ENCODE assay signal across 1 cellular context in genomic region chr17:44200478-44201155, GRCh38.
TF ChIP-seq lines count a peak whose summit lies in the region.

No MANE protein-coding gene starts in this region.

TF ChIP-seq in HepG2, 621 proteins besides CTCF, POLR2A, EP300 and RAD21 (continued from another document and continues in another):
- no peak for TF ChIP-seq ZNF770 (CRISPR knock-in tag; IDR thresholded peaks at IDR 0.05)
- no peak for TF ChIP-seq RARA (CRISPR knock-in tag; IDR thresholded peaks at IDR 0.05)
- peak; percentile 56; the same call in 1 of the 2 replicates for TF ChIP-seq HDAC2 (CRISPR knock-in tag; IDR thresholded peaks at IDR 0.05)
- no peak for TF ChIP-seq STAG1 (CRISPR knock-in tag; IDR thresholded peaks at IDR 0.05)
- TF ChIP-seq ZNF142 (CRISPR knock-in tag; IDR thresholded peaks at IDR 0.05) = 0 out of 2 replicates have a peak, but pooled peaks have one; percentile 64
- TF ChIP-seq EZH2 (conservative IDR thresholded peaks at IDR 0.05; ENCODE audit: low read depth, low read length) = no peak
- TF ChIP-seq BCL3 (CRISPR knock-in tag; IDR thresholded peaks at IDR 0.05) = no peak
- no peak for TF ChIP-seq ZNF878 (CRISPR knock-in tag; IDR thresholded peaks at IDR 0.05)
- TF ChIP-seq ZSCAN21 (CRISPR knock-in tag; IDR thresholded peaks at IDR 0.05; ENCODE audit: borderline replicate concordance) = peak; percentile 41; the same call in 1 of the 2 replicates
- TF ChIP-seq ZMYM4 (CRISPR knock-in tag; IDR thresholded peaks at IDR 0.05) = 0 out of 2 replicates have a peak, but pooled peaks have one; percentile 9
- TF ChIP-seq ZFX (CRISPR knock-in tag; IDR thresholded peaks at IDR 0.05; ENCODE audit: low read depth) = peak; percentile 79
- TF ChIP-seq KDM5A (IDR thresholded peaks at IDR 0.05; ENCODE audit: borderline replicate concordance, low read length) = peak; percentile 72; the same call in 1 of the 2 replicates
- TF ChIP-seq RBFOX2 (IDR thresholded peaks at IDR 0.05; ENCODE audit: low read depth, low read length) = peak; percentile 81
- no peak for TF ChIP-seq LCORL (IDR thresholded peaks at IDR 0.05)
- TF ChIP-seq LCORL (CRISPR knock-in tag; IDR thresholded peaks at IDR 0.05) = peak; percentile 79
- peak; percentile 66 for TF ChIP-seq HDAC1 (CRISPR knock-in tag; IDR thresholded peaks at IDR 0.05)
- TF ChIP-seq BHLHE40 (IDR thresholded peaks at IDR 0.05; ENCODE audit: low read length) = no peak
- no peak for TF ChIP-seq ZFAT (CRISPR knock-in tag; conservative IDR thresholded peaks at IDR 0.05)
- TF ChIP-seq DPF2 (CRISPR knock-in tag; IDR thresholded peaks at IDR 0.05; ENCODE audit: borderline replicate concordance, low read depth) = 0 out of 2 replicates have a peak, but pooled peaks have one; percentile 25
- peak; percentile 72 for TF ChIP-seq PHF20 (CRISPR knock-in tag; IDR thresholded peaks at IDR 0.05)
- TF ChIP-seq ZNF546 (CRISPR knock-in tag; conservative IDR thresholded peaks at IDR 0.05) = no peak
- 0 out of 2 replicates have a peak, but pooled peaks have one; percentile 62 for TF ChIP-seq GZF1 (CRISPR knock-in tag; IDR thresholded peaks at IDR 0.05)
- TF ChIP-seq ZNF879 (CRISPR knock-in tag; IDR thresholded peaks at IDR 0.05) = no peak
- TF ChIP-seq MAFF (IDR thresholded peaks at IDR 0.05; ENCODE audit: low read depth, low read length) = no peak
- no peak for TF ChIP-seq PHB2 (IDR thresholded peaks at IDR 0.05; ENCODE audit: partially characterized antibody)
- no peak for TF ChIP-seq CHCHD3 (CRISPR knock-in tag; IDR thresholded peaks at IDR 0.05)
- TF ChIP-seq MYPOP (CRISPR knock-in tag; IDR thresholded peaks at IDR 0.05) = peak; percentile 77
- no peak for TF ChIP-seq PRPF4 (IDR thresholded peaks at IDR 0.05; ENCODE audit: low read depth, low read length, poor library complexity, severe bottlenecking)
- no peak for TF ChIP-seq HOMEZ (CRISPR knock-in tag; IDR thresholded peaks at IDR 0.05; ENCODE audit: low read depth)
- no peak for TF ChIP-seq ZNF484 (CRISPR knock-in tag; IDR thresholded peaks at IDR 0.05; ENCODE audit: borderline replicate concordance, low read depth)
- peak; percentile 73; the same call in 1 of the 2 replicates for TF ChIP-seq SALL1 (CRISPR knock-in tag; IDR thresholded peaks at IDR 0.05)
- no peak for TF ChIP-seq ARNT (IDR thresholded peaks at IDR 0.05)
- peak in 1 of 2 experiments; percentile 73; a peak in 1 of 4 replicates for TF ChIP-seq KLF16 (CRISPR knock-in tag; IDR thresholded peaks at IDR 0.05)
- no peak for TF ChIP-seq MTERF4 (CRISPR knock-in tag; IDR thresholded peaks at IDR 0.05)
- no peak for TF ChIP-seq ZNF362 (CRISPR knock-in tag; IDR thresholded peaks at IDR 0.05; ENCODE audit: borderline replicate concordance)
- 0 out of 2 replicates have a peak, but pooled peaks have one; percentile 37 for TF ChIP-seq ZNF333 (CRISPR knock-in tag; IDR thresholded peaks at IDR 0.05; ENCODE audit: borderline replicate concordance)
- TF ChIP-seq RBM22 (optimal IDR thresholded peaks at IDR 0.05; ENCODE audit: low read length) = no peak
- no peak; the same call in 1 of the 2 replicates for TF ChIP-seq NR2C2 (CRISPR knock-in tag; IDR thresholded peaks at IDR 0.05; ENCODE audit: borderline replicate concordance)
- no peak for TF ChIP-seq ZNF570 (CRISPR knock-in tag; IDR thresholded peaks at IDR 0.05; ENCODE audit: borderline replicate concordance)
- no peak for TF ChIP-seq ZNF598 (CRISPR knock-in tag; IDR thresholded peaks at IDR 0.05; ENCODE audit: borderline replicate concordance)
- TF ChIP-seq ZNF761 (CRISPR knock-in tag; conservative IDR thresholded peaks at IDR 0.05) = no peak
- TF ChIP-seq ZFP37 (CRISPR knock-in tag; IDR thresholded peaks at IDR 0.05; ENCODE audit: borderline replicate concordance) = 0 out of 2 replicates have a peak, but pooled peaks have one; percentile 16
- TF ChIP-seq ZNF33B (CRISPR knock-in tag; IDR thresholded peaks at IDR 0.05) = no peak
- no peak; the same call in 1 of the 2 replicates for TF ChIP-seq ZNF839 (CRISPR knock-in tag; IDR thresholded peaks at IDR 0.05; ENCODE audit: borderline replicate concordance)
